Comparison of ENCODE assay signal across 11 cellular contexts in the genomic region with DNA sequence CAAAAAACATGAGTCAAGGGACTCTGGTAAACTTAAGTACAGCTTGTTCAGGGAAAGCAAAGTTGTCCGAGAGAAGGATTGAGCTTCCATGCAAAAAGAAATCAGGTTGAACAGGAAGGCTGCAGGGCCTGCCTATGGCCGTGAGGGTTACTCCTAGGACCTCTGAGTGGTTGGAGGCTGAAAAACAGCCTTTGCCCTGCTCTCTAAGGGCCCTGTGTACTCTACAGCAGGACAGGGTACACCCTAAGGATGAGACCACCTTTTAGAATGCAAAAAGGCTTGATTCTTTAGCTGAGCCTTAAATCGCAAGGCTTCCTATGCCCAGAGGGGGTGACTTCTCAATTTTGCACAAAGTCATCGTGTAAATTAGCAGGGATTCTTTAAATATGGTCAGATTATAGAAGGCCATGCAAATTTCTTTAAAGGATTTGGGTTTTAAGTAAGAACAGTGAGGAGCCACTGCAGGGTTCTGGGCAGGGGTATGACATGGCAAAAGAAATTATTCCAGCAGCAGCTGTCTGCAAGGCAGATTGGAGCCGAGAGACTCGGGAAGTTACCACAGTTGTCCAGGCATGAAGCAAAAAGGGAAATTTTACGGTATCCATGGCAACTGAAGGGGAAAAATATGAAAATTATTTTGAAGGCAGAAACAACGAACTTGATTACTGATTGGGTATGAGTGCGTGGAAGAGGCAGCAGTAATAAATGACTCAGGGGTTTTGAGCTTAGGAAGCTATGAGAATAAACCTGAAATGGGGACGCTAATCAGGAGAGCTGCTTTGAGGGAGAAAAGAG.
A peak's percentile ranks its signal among the peaks of the same experiment; 100 is the strongest.
DNase-seq lines count a peak whose midpoint lies in the region; ATAC-seq and TF ChIP-seq lines count a peak whose summit lies in the region.
"Had no signal": no experiment of that assay in that cellular context is flagged by ENCODE, and none has a peak within 500 bp of the region (broad histone marks: within the 10 kb centered on the region; RNA-seq: fewer than 3 reads in every experiment).

No MANE protein-coding gene starts in this region.

- H3K9me3 ChIP-seq in right cardiac atrium (ENCODE audit: control insufficient read depth, low read length) = no peaks in the 10 kb centered on the region
- H3K9me3 ChIP-seq in tibial artery = no peaks in the 10 kb centered on the region
- H3K9me3 ChIP-seq: right lobe of liver, SJSA1 had no signal

- ATAC-seq in Right ventricle myocardium inferior (peak; percentile 34), right cardiac atrium (peak; percentile 36 to 61), GM19324 (IDR thresholded peaks at IDR 0.05; ENCODE audit: low FRiP score, unreplicated experiment) (no peak)
- ATAC-seq: right lobe of liver had no signal

- H3K4me3 ChIP-seq in right cardiac atrium (ENCODE audit: low read length) = no peak overlapping the region
- no peak overlapping the region for H3K4me3 ChIP-seq in tibial artery
- H3K4me3 ChIP-seq: right lobe of liver, SJSA1 had no signal

- H3K27ac ChIP-seq in right cardiac atrium (ENCODE audit: low read length) (no peak overlapping the region), tibial artery (peak overlapping the region; percentile 55 to 81)
- H3K27ac ChIP-seq: right lobe of liver, SJSA1 had no signal

- 59% methylated on average over 10 of the region's 10 CpGs for WGBS in right cardiac atrium

- H3K36me3 Mint-ChIP-seq in activated T-helper 1 cell treated with anti-CD3 and anti-CD28 coated beads, Interleukin-12 subunit alpha, Interleukin-12 subunit beta, Interleukin-2, Interleukin-4 antibody, amounts not matched to agents 30 ng/mL and 10 ng/mL and 1 ng/mL, durations not matched to agents 14 hours and 24 hours and 36 hours (ENCODE audit: low read depth) = peaks cover 21% of the 10 kb centered on the region

- no peaks in the 10 kb centered on the region for H3K4me1 ChIP-seq in right cardiac atrium (ENCODE audit: control insufficient read depth, insufficient read depth, low read length)
- peaks cover 0 to 56% (median 38%) of the 10 kb centered on the region in 4 donors for H3K4me1 ChIP-seq in tibial artery
- H3K4me1 ChIP-seq: right lobe of liver, SJSA1 had no signal

- intact Hi-C loops in Right ventricle myocardium inferior (cut with DNase I) (no loop called here), cardiac septum (cut with DNase I) (no loop called here), right cardiac atrium (cut with DNase I) (no loop called here), tibial artery (cut with DNase I; ENCODE audit: low total_unique reads) (no loop called here)
- intact Hi-C loops in activated T-helper 1 cell treated with anti-CD3 and anti-CD28 coated beads, Interleukin-12 subunit alpha, Interleukin-12 subunit beta, Interleukin-2, Interleukin-4 antibody, amounts not matched to agents 30 ng/mL and 10 ng/mL and 1 ng/mL, durations not matched to agents 14 hours and 24 hours and 36 hours (cut with micrococcal nuclease) = loop anchor here (2.0 kb wide), 1 partner anchor 57 kb away; no protein-coding TSS in a partner anchor

- H3K36me3 ChIP-seq in tibial artery = no peaks in the 10 kb centered on the region
- H3K36me3 ChIP-seq: right lobe of liver, SJSA1 had no signal

- peak overlapping the region; percentile 95 for H3K27ac Mint-ChIP-seq in activated T-helper 1 cell treated with anti-CD3 and anti-CD28 coated beads, Interleukin-12 subunit alpha, Interleukin-12 subunit beta, Interleukin-2, Interleukin-4 antibody, amounts not matched to agents 30 ng/mL and 10 ng/mL and 1 ng/mL, durations not matched to agents 14 hours and 24 hours and 36 hours

- DNase-seq in Right ventricle myocardium inferior (ENCODE audit: missing footprints) = no peak
- no peak for DNase-seq in cardiac septum (ENCODE audit: low spot score)
- DNase-seq in activated T-helper 1 cell treated with anti-CD3 and anti-CD28 coated beads, Interleukin-12 subunit alpha, Interleukin-12 subunit beta, Interleukin-2, Interleukin-4 antibody, amounts not matched to agents 30 ng/mL and 10 ng/mL and 1 ng/mL, durations not matched to agents 14 hours and 24 hours and 36 hours (ENCODE audit: low spot score) = no peak
- peak in 1 of 3 donors; percentile 25 for DNase-seq in right cardiac atrium
- no peak for DNase-seq in tibial artery
- no peak for DNase-seq in ureter (ENCODE audit: low spot score)
- DNase-seq in activated CD4-positive, CD25-positive, alpha-beta regulatory T cell treated with anti-CD3 and anti-CD28 coated beads, Interleukin-2, amount 50 U/mL, for 72 hours = no peak
- DNase-seq: NCI-H1105 treated with DMSO at 0.1 percent for 48 hours, right lobe of liver had no signal

- no peaks in the 10 kb centered on the region for H3K27me3 Mint-ChIP-seq in activated T-helper 1 cell treated with anti-CD3 and anti-CD28 coated beads, Interleukin-12 subunit alpha, Interleukin-12 subunit beta, Interleukin-2, Interleukin-4 antibody, amounts not matched to agents 30 ng/mL and 10 ng/mL and 1 ng/mL, durations not matched to agents 14 hours and 24 hours and 36 hours (ENCODE audit: insufficient read depth)

- peaks cover 75% of the 10 kb centered on the region for H3K4me1 Mint-ChIP-seq in activated T-helper 1 cell treated with anti-CD3 and anti-CD28 coated beads, Interleukin-12 subunit alpha, Interleukin-12 subunit beta, Interleukin-2, Interleukin-4 antibody, amounts not matched to agents 30 ng/mL and 10 ng/mL and 1 ng/mL, durations not matched to agents 14 hours and 24 hours and 36 hours (ENCODE audit: low read depth)

- H3K27me3 ChIP-seq in right cardiac atrium (ENCODE audit: control insufficient read depth, insufficient read depth) = no peaks in the 10 kb centered on the region
- no peaks in the 10 kb centered on the region for H3K27me3 ChIP-seq in tibial artery
- H3K27me3 ChIP-seq: right lobe of liver, SJSA1 had no signal

- peak overlapping the region; percentile 43 for H3K4me3 Mint-ChIP-seq in activated T-helper 1 cell treated with anti-CD3 and anti-CD28 coated beads, Interleukin-12 subunit alpha, Interleukin-12 subunit beta, Interleukin-2, Interleukin-4 antibody, amounts not matched to agents 30 ng/mL and 10 ng/mL and 1 ng/mL, durations not matched to agents 14 hours and 24 hours and 36 hours

- H3K9me3 Mint-ChIP-seq in activated T-helper 1 cell treated with anti-CD3 and anti-CD28 coated beads, Interleukin-12 subunit alpha, Interleukin-12 subunit beta, Interleukin-2, Interleukin-4 antibody, amounts not matched to agents 30 ng/mL and 10 ng/mL and 1 ng/mL, durations not matched to agents 14 hours and 24 hours and 36 hours = peaks cover 17% of the 10 kb centered on the region

- TF ChIP-seq CTCF in tibial artery (IDR thresholded peaks at IDR 0.05) = no peak
